Comparison of ENCODE assay signal across 20 cellular contexts in the genomic region with DNA sequence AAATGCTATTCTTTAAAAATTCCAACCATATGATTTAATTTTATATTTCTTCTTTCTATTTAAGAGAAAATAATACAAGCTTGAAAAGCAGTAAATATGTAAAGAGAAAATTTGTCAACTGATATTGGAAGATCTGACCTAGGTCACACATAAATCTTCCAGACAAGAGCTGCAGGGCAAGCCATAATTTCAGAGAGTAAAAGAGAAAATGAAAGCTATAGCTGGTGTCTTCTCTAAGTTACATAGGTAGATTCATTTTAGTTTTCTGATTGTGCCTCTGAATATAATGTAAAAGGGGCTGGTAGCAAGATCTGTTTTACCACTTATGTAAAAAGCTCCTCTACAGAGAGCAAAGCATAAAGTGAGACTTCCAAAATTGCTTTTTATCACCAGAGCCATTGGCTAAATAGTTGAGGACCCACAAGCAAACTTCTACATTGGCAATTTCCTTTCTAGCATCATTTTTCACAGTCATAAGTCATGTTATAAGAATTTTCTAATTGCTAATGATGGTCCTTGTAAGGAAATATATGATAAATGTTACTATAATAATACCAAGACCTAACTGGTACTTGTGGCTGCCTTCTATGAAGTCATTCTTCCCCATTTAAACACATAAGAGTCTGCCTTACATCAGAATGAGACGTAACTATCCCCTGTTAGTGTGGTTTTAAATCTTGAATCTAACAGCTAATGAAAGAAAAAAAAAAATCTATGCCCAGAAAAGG.
DNase-seq lines count a peak whose midpoint lies in the region; ATAC-seq and TF ChIP-seq lines count a peak whose summit lies in the region.
"Had no signal": no experiment of that assay in that cellular context is flagged by ENCODE, and none has a peak within 500 bp of the region (broad histone marks: within the 10 kb centered on the region; RNA-seq: fewer than 3 reads in every experiment).

No MANE protein-coding gene starts in this region.

- H3K27me3 Mint-ChIP-seq in activated CD4-positive, alpha-beta memory T cell treated with anti-CD3 and anti-CD28 coated beads, Interleukin-2, amount 10 ng/mL, durations not matched to agents 7 days and 5 days = no peaks in the 10 kb centered on the region
- H3K27me3 Mint-ChIP-seq: IgD-negative memory B cell; memory B cell; stimulated activated memory B cell treated with anti-CD40 and anti-IgM and Interleukin-4, amounts not matched to agents 10 μg/mL and 1 μg/mL and 100 μg/mL, for 72 hours had no signal

- H3K9me3 ChIP-seq in RWPE2 (ENCODE audit: severe bottlenecking) = no peaks in the 10 kb centered on the region
- H3K9me3 ChIP-seq: gastrocnemius medialis, sigmoid colon, uterus had no signal

- CTCF ChIA-PET in activated CD4-positive, alpha-beta memory T cell treated with anti-CD3 and anti-CD28 coated beads, Interleukin-2, amount 10 ng/mL, durations not matched to agents 7 days and 5 days (lab: Charles Lee) = no interaction called here

- DNase-seq in NOMO-1 treated with DMSO at 0.1 percent for 48 hours (lab: John Stamatoyannopoulos, UW; ENCODE audit: unreplicated experiment) = peak; percentile 45
- DNase-seq in NOMO-1 treated with dmso at 0.1 percent for 144 hours (lab: John Stamatoyannopoulos, UW; ENCODE audit: unreplicated experiment) = no peak
- peak; percentile 14 for DNase-seq in GM10266 (ENCODE audit: extremely low spot score)
- no peak for DNase-seq in RWPE2 (ENCODE audit: low spot score)
- no peak for DNase-seq in epithelial cell of prostate (ENCODE audit: low read depth, low spot score)
- DNase-seq in activated CD4-positive, alpha-beta memory T cell treated with anti-CD3 and anti-CD28 coated beads, Interleukin-2, amount 10 ng/mL, durations not matched to agents 7 days and 5 days = no peak
- DNase-seq: activated CD4-positive, alpha-beta T cell treated with anti-CD3 and anti-CD28 coated beads for 4 hours; activated gamma-delta T cell; caudate nucleus; gastrocnemius medialis; NCI-H1436 treated with DMSO at 0.1 percent for 48 hours; occipital lobe; sigmoid colon; stimulated activated CD4-positive, alpha-beta T cell treated with anti-CD3 and anti-CD28 coated beads, Interleukin-4, amount 100 ng/mL, for 4 hours; uterus had no signal

- peaks cover 32% of the 10 kb centered on the region for H3K4me1 ChIP-seq in RWPE2 (ENCODE audit: insufficient read depth, poor library complexity, severe bottlenecking)
- H3K4me1 ChIP-seq: gastrocnemius medialis, uterus had no signal

- H3K36me3 ChIP-seq in RWPE2 (ENCODE audit: low read depth) = no peaks in the 10 kb centered on the region
- H3K36me3 ChIP-seq: gastrocnemius medialis, sigmoid colon, uterus had no signal

- H3K27me3 ChIP-seq in RWPE2 (ENCODE audit: insufficient read depth, poor library complexity, severe bottlenecking) = no peaks in the 10 kb centered on the region
- H3K27me3 ChIP-seq: gastrocnemius medialis, sigmoid colon, uterus had no signal

- POLR2A ChIA-PET in activated CD4-positive, alpha-beta memory T cell treated with anti-CD3 and anti-CD28 coated beads, Interleukin-2, amount 10 ng/mL, durations not matched to agents 7 days and 5 days (lab: Charles Lee) = interaction anchor here (1.3 kb wide), 1 partner anchor 18 kb away, joined by 3 read pairs; no protein-coding TSS in a partner anchor

- H3K27ac Mint-ChIP-seq in activated CD4-positive, alpha-beta memory T cell treated with anti-CD3 and anti-CD28 coated beads, Interleukin-2, amount 10 ng/mL, durations not matched to agents 7 days and 5 days = no peak overlapping the region
- H3K27ac Mint-ChIP-seq: IgD-negative memory B cell; memory B cell; stimulated activated memory B cell treated with anti-CD40 and anti-IgM and Interleukin-4, amounts not matched to agents 10 μg/mL and 1 μg/mL and 100 μg/mL, for 72 hours had no signal

- no peak for ATAC-seq in RWPE2 (ENCODE audit: low read depth)
- no peak for ATAC-seq in GM21576 (IDR thresholded peaks at IDR 0.05; ENCODE audit: unreplicated experiment)
- no peak for ATAC-seq in HG02678 (IDR thresholded peaks at IDR 0.05; ENCODE audit: unreplicated experiment)
- ATAC-seq: gastrocnemius medialis; stimulated activated memory B cell treated with anti-CD40 and anti-IgM and Interleukin-4, amounts not matched to agents 10 μg/mL and 1 μg/mL and 100 μg/mL, for 72 hours had no signal

- no peak for TF ChIP-seq CTCF in GM10266 (IDR thresholded peaks at IDR 0.05; ENCODE audit: control insufficient read depth, insufficient read depth, low read depth, missing control alignments)
- TF ChIP-seq CTCF in RWPE2 (IDR thresholded peaks at IDR 0.05; ENCODE audit: poor library complexity, severe bottlenecking) = no peak

- H3K4me3 ChIP-seq in RWPE2 (ENCODE audit: severe bottlenecking) = no peak overlapping the region
- H3K4me3 ChIP-seq: gastrocnemius medialis, sigmoid colon, uterus had no signal

- no peaks in the 10 kb centered on the region for H3K9me3 Mint-ChIP-seq in activated CD4-positive, alpha-beta memory T cell treated with anti-CD3 and anti-CD28 coated beads, Interleukin-2, amount 10 ng/mL, durations not matched to agents 7 days and 5 days
- H3K9me3 Mint-ChIP-seq: IgD-negative memory B cell; memory B cell; stimulated activated memory B cell treated with anti-CD40 and anti-IgM and Interleukin-4, amounts not matched to agents 10 μg/mL and 1 μg/mL and 100 μg/mL, for 72 hours had no signal

- H3K27ac ChIP-seq in RWPE2 (ENCODE audit: poor library complexity, severe bottlenecking) = peak overlapping the region; percentile 73
- H3K27ac ChIP-seq in epithelial cell of prostate = peak overlapping the region; percentile 97
- H3K27ac ChIP-seq: gastrocnemius medialis, sigmoid colon, uterus had no signal

- no peak overlapping the region for H3K4me3 Mint-ChIP-seq in activated CD4-positive, alpha-beta memory T cell treated with anti-CD3 and anti-CD28 coated beads, Interleukin-2, amount 10 ng/mL, durations not matched to agents 7 days and 5 days
- H3K4me3 Mint-ChIP-seq: IgD-negative memory B cell; memory B cell; stimulated activated memory B cell treated with anti-CD40 and anti-IgM and Interleukin-4, amounts not matched to agents 10 μg/mL and 1 μg/mL and 100 μg/mL, for 72 hours had no signal

- peaks cover 32% of the 10 kb centered on the region for H3K4me1 Mint-ChIP-seq in activated CD4-positive, alpha-beta memory T cell treated with anti-CD3 and anti-CD28 coated beads, Interleukin-2, amount 10 ng/mL, durations not matched to agents 7 days and 5 days
- H3K4me1 Mint-ChIP-seq: memory B cell had no signal

- H3K36me3 Mint-ChIP-seq in activated CD4-positive, alpha-beta memory T cell treated with anti-CD3 and anti-CD28 coated beads, Interleukin-2, amount 10 ng/mL, durations not matched to agents 7 days and 5 days (ENCODE audit: low read depth) = no peaks in the 10 kb centered on the region

Comparison
In these comparisons a context has a peak if more than half of its experiments do, and no peak if none do; other contexts are left out.
1. DNase-seq: peak in NOMO-1 treated with DMSO at 0.1 percent for 48 hours (single experiment) and GM10266 (single experiment); none in NOMO-1 treated with dmso at 0.1 percent for 144 hours (single experiment), RWPE2 (single experiment), epithelial cell of prostate (single experiment) and activated CD4-positive, alpha-beta memory T cell treated with anti-CD3 and anti-CD28 coated beads, Interleukin-2, amount 10 ng/mL, durations not matched to agents 7 days and 5 days (single experiment).